In the genomic region with DNA sequence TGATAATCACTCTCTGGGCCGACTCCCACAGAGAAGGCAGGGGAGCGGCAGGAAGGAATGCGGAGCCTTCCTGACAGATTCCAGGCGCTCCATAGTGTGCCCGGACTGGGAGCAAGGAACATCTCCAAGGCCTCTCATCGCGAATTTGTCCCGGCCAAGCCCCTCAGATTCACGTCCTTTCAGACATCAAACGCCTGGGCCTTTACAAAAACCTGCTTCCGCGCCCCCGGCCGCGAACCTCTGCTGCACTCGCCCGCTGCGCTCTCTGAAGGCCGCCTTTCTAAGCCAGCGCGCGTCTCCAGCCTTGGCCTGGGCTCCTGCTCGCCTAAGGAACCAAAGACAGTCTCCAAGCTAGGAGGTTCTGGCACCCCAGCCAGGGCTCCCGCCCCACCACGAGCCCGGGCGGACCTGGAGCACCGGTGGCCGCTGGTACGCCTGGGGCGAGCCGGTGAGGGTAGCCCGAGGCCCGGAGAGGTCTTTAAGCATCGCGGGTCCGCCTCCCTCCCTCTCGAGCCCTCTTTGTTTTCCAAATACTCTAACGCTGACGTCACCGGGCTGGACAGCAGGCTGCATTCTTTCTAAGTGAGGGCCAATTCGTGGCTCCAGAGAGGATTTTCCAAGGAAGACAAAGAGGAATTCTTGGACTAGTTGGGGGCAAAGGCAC, we compare ENCODE assay signal across 8 cellular contexts. TPM values are rescaled to one million over a fixed set of nuclear protein-coding genes. Genes with fewer than 3 reads are reported as not detected.
DNase-seq lines count a peak whose midpoint lies in the region; ATAC-seq and TF ChIP-seq lines count a peak whose summit lies in the region.

No MANE protein-coding gene starts in this region.

- peak overlapping the region; percentile 87 for H3K4me2 ChIP-seq in Loucy (ENCODE audit: low read depth, low read length, poor library complexity, severe bottlenecking)
- peak overlapping the region; percentile 89 for H3K4me2 ChIP-seq in parathyroid adenoma (ENCODE audit: low read length)

- no peaks in the 10 kb centered on the region for H3F3A ChIP-seq in Loucy (ENCODE audit: low read depth)

- no peaks in the 10 kb centered on the region for H3K9me3 ChIP-seq in CD8-positive, alpha-beta T cell (ENCODE audit: low read length)
- H3K9me3 ChIP-seq in Loucy (ENCODE audit: insufficient read depth, low read depth, low read length), result no peaks in the 10 kb centered on the region
- no peaks in the 10 kb centered on the region for H3K9me3 ChIP-seq in parathyroid adenoma (ENCODE audit: control insufficient read depth, low read length)

- in situ Hi-C loops in GM13977 (cut with MboI; ENCODE audit: low pct_unique_long_range_greater_than_20kb, low sequenced_read_pairs, unreplicated experiment), result no loop called here

- no peaks in the 10 kb centered on the region for H3K79me2 ChIP-seq in Loucy (ENCODE audit: insufficient read depth, low read length)
- peaks cover 5% of the 10 kb centered on the region for H3K79me2 ChIP-seq in parathyroid adenoma

- peaks cover 7% of the 10 kb centered on the region for H3K27me3 ChIP-seq in CD8-positive, alpha-beta T cell (ENCODE audit: insufficient read depth, low read length)
- peaks cover 25% of the 10 kb centered on the region for H3K27me3 ChIP-seq in Loucy (ENCODE audit: insufficient read depth, low read length, poor library complexity, severe bottlenecking)
- H3K27me3 ChIP-seq in parathyroid adenoma (ENCODE audit: control insufficient read depth, insufficient read depth, low read length), result no peaks in the 10 kb centered on the region

- CTCF ChIA-PET in CD8-positive, alpha-beta T cell (lab: Charles Lee), result interaction anchor here (5.0 kb wide), 1 partner anchor 8 kb away, joined by 20 read pairs; no protein-coding TSS in a partner anchor

- peaks cover 6% of the 10 kb centered on the region for H3K4me1 ChIP-seq in CD8-positive, alpha-beta T cell (ENCODE audit: insufficient read depth, low read length)
- H3K4me1 ChIP-seq in Loucy (ENCODE audit: insufficient read depth, low read length, poor library complexity, severe bottlenecking) (peaks cover 9% of the 10 kb centered on the region), parathyroid adenoma (peaks cover 34% of the 10 kb centered on the region)

- H2AFZ ChIP-seq in Loucy (ENCODE audit: low read length) (0 out of 2 replicates have a peak overlapping the region, but pooled peaks have one; percentile 79), parathyroid adenoma (peak overlapping the region; percentile 73)

- H3K4me3 ChIP-seq in CD8-positive, alpha-beta T cell (ENCODE audit: low read depth, low read length), result no peak overlapping the region
- H3K4me3 ChIP-seq in Loucy (ENCODE audit: low read length, poor library complexity, severe bottlenecking) (peak overlapping the region; percentile 71), parathyroid adenoma (ENCODE audit: low read depth, low read length) (peak overlapping the region; percentile 82)

- peaks cover 10% of the 10 kb centered on the region for H3K4me1 Mint-ChIP-seq in CD8-positive, alpha-beta T cell (ENCODE audit: low read depth)

- ATAC-seq in CD8-positive, alpha-beta T cell, result no peak
- ATAC-seq in left cardiac atrium (peak; percentile 79 to 80), GM21737 (IDR thresholded peaks at IDR 0.05; ENCODE audit: unreplicated experiment) (no peak), GM21825 (IDR thresholded peaks at IDR 0.05; ENCODE audit: unreplicated experiment) (no peak)

- TF ChIP-seq CTCF in CD8-positive, alpha-beta T cell (IDR thresholded peaks at IDR 0.05), result no peak
- no peak for TF ChIP-seq CTCF in Loucy (conservative IDR thresholded peaks at IDR 0.05; ENCODE audit: low read length)
- no peak for TF ChIP-seq CTCF in parathyroid adenoma (IDR thresholded peaks at IDR 0.05)
- no peak for TF ChIP-seq CTCF in GM13977 (IDR thresholded peaks at IDR 0.05; ENCODE audit: extremely low read depth, insufficient read depth, missing control alignments)

- no peaks in the 10 kb centered on the region for H3K36me3 Mint-ChIP-seq in CD8-positive, alpha-beta T cell

- intact Hi-C loops in CD8-positive, alpha-beta T cell (cut with DNase I, micrococcal nuclease), result no loop called here
- intact Hi-C loops in left cardiac atrium (cut with DNase I), result loop anchor here (5.0 to 10.0 kb wide), 3 partner anchors 61 to 101 kb away; no protein-coding TSS in a partner anchor

- POLR2A ChIA-PET in CD8-positive, alpha-beta T cell (lab: Charles Lee), result no interaction called here

- H3K9ac ChIP-seq in Loucy (ENCODE audit: low read depth, low read length, poor library complexity, severe bottlenecking), result peak overlapping the region; percentile 60
- peak overlapping the region; percentile 53 for H3K9ac ChIP-seq in parathyroid adenoma

- H3K27ac ChIP-seq in CD8-positive, alpha-beta T cell (ENCODE audit: low read depth, low read length), result no peak overlapping the region
- peak overlapping the region; percentile 97 for H3K27ac ChIP-seq in parathyroid adenoma

- peak overlapping the region; percentile 43 for H3K4me3 Mint-ChIP-seq in CD8-positive, alpha-beta T cell

- no peak overlapping the region for H3K27ac Mint-ChIP-seq in CD8-positive, alpha-beta T cell

- H4K20me1 ChIP-seq in Loucy (ENCODE audit: insufficient read depth, low read length, poor library complexity, severe bottlenecking), result no peaks in the 10 kb centered on the region

- no peaks in the 10 kb centered on the region for H3K9me3 Mint-ChIP-seq in CD8-positive, alpha-beta T cell

- no peaks in the 10 kb centered on the region for H3K9me2 ChIP-seq in Loucy (replicated peaks; ENCODE audit: low read depth, low read length)

- DNase-seq in CD8-positive, alpha-beta T cell, result no peak
- DNase-seq in anterior cingulate cortex (lab: John Stamatoyannopoulos, UW) (peak in 54 of 58 donors; percentile 17 to 88 (median 74)), left cardiac atrium (peak; percentile 89), GM13977 (ENCODE audit: low spot score) (no peak)

- H3K27me3 Mint-ChIP-seq in CD8-positive, alpha-beta T cell (ENCODE audit: low read depth), result peaks cover 36% of the 10 kb centered on the region

- no peaks in the 10 kb centered on the region for H3K36me3 ChIP-seq in CD8-positive, alpha-beta T cell (ENCODE audit: insufficient read depth, low read length)
- H3K36me3 ChIP-seq in Loucy (ENCODE audit: insufficient read depth, low read length) (no peaks in the 10 kb centered on the region), parathyroid adenoma (ENCODE audit: control insufficient read depth, insufficient read depth, low read length) (no peaks in the 10 kb centered on the region)

RNA-seq across cellular contexts. Expression of gene AMOTL2, which starts 0.8 kb away (rescaled TPM):
- total RNA-seq in CD8-positive, alpha-beta T cell, result not detected
- 10 to 100 TPM; 47.9 to 59.3 TPM for total RNA-seq in left cardiac atrium

Comparison
In these comparisons a context has a peak if more than half of its experiments do, and no peak if none do; other contexts are left out.
1. ATAC-seq: peak in left cardiac atrium (2 of 2); none in CD8-positive, alpha-beta T cell (single experiment), GM21737 (single experiment) and GM21825 (single experiment).
2. DNase-seq: peak in anterior cingulate cortex (54 of 58) and left cardiac atrium (single experiment); none in CD8-positive, alpha-beta T cell (0 of 7) and GM13977 (single experiment).
3. RNA of gene AMOTL2, which starts 0.8 kb away (total RNA-seq): 47.9 to 59.3 TPM in left cardiac atrium; not detected in CD8-positive, alpha-beta T cell; every median in the first group is over 10 times any median in the second.
4. intact Hi-C loops: an anchor here in left cardiac atrium (5.0 to 10.0 kb wide); none called in CD8-positive, alpha-beta T cell.